1 cellular context compared by ENCODE assay signal in genomic region chrX:78064152-78064551, GRCh38.
TF ChIP-seq lines count a peak whose summit lies in the region.

No MANE protein-coding gene starts in this region.

TF ChIP-seq in HCT116, 20 proteins besides CTCF, POLR2A, EP300 and RAD21 (continued from another document):
- TF ChIP-seq ATF3 (IDR thresholded peaks at IDR 0.05) (no peak), SIN3A (IDR thresholded peaks at IDR 0.05; ENCODE audit: low read depth) (no peak)
